Comparison of ENCODE assay signal across 8 cellular contexts in genomic region chr12:45216297-45216982, GRCh38. TPM values are rescaled to one million over a fixed set of nuclear protein-coding genes. Genes with fewer than 3 reads are reported as not detected.
DNase-seq lines count a peak whose midpoint lies in the region; ATAC-seq and TF ChIP-seq lines count a peak whose summit lies in the region.

No MANE protein-coding gene starts in this region.

- no peaks in the 10 kb centered on the region for H3K27me3 ChIP-seq in HL-60 (ENCODE audit: insufficient read depth, poor library complexity, severe bottlenecking)

- peaks cover 6% of the 10 kb centered on the region for H3K36me3 Mint-ChIP-seq in brain

- H3K4me1 Mint-ChIP-seq in brain = peaks cover 56% of the 10 kb centered on the region

- ATAC-seq in GM19463 (IDR thresholded peaks at IDR 0.05; ENCODE audit: unreplicated experiment) = peak; percentile 36

- TF ChIP-seq CTCF in HL-60 (IDR thresholded peaks at IDR 0.05; ENCODE audit: insufficient read depth, low read length) = no peak
- peak in 1 of 2 experiments; percentile 56 for TF ChIP-seq CTCF in brain (conservative IDR thresholded peaks at IDR 0.05)

- peak overlapping the region; percentile 91 for H3K27ac ChIP-seq in HL-60 (replicated peaks)

- peaks cover 0 to 5% (median under 1%) of the 10 kb centered on the region in 5 experiments for H3K9me3 Mint-ChIP-seq in brain

- peak overlapping the region; percentile 95 to 99 (median 98) for H3K27ac Mint-ChIP-seq in brain

- DNase-seq in Caki2 (ENCODE audit: low read depth) (peak; percentile 61), HL-60 (ENCODE audit: low read depth in 1 of 2, low spot score in 1 of 2) (peak in 1 of 2 experiments; percentile 36), T-helper 9 cell (peak; percentile 25), iris pigment epithelial cell (ENCODE audit: low read depth) (peak; percentile 59), middle frontal gyrus (ENCODE audit: extremely low spot score, low spot score) (no peak)
- peak; percentile 21 to 28 for DNase-seq in stimulated activated CD4-positive, alpha-beta T cell treated with anti-CD3 and anti-CD28 coated beads, Interleukin-15, amount 100 ng/mL, for 1 hour (ENCODE audit: low read depth in 1 of 2, low spot score in 1 of 2)

- H3K4me3 Mint-ChIP-seq in brain = peak overlapping the region; percentile 97 to 100 (median 98)

- H3K4me3 ChIP-seq in HL-60 (replicated peaks; ENCODE audit: insufficient read depth, low read length) = peak overlapping the region; percentile 85

- H3K27me3 Mint-ChIP-seq in brain = peaks cover 5% of the 10 kb centered on the region

- in situ Hi-C loops in Caki2 (cut with HindIII; ENCODE audit: low pct_unique_long_range_greater_than_20kb, low sequenced_read_pairs) = no loop called here

RNA-seq across cellular contexts. Expression of gene ANO6, which starts 0.5 kb away (rescaled TPM):
- total RNA-seq in Caki2 (2014; rRNA removed; shearing (Covaris generic); ENCODE audit: low replicate concordance) = 51.6 and 57.9 TPM in 2 replicates
- 16.5 TPM for polyA plus RNA-seq in brain (ENCODE audit: insufficient read depth, low read depth, low replicate concordance)
